Comparison of ENCODE assay signal across 27 cellular contexts in genomic region chr14:53037016-53037415, GRCh38.
"Had no signal": no experiment of that assay in that cellular context is flagged by ENCODE, and none has a peak within 500 bp of the region (broad histone marks: within the 10 kb centered on the region; RNA-seq: fewer than 3 reads in every experiment).

No MANE protein-coding gene starts in this region.

- H3K27ac ChIP-seq: colonic mucosa, epithelial cell of prostate, esophagus squamous epithelium, gastrocnemius medialis, heart right ventricle, left lung, lower lobe of right lung had no signal

- H3K4me3 ChIP-seq: colonic mucosa, esophagus squamous epithelium, gastrocnemius medialis, heart right ventricle, left lung, lower lobe of right lung, mucosa of descending colon had no signal

- DNase-seq: colonic mucosa; cortex of kidney; effector CD8-positive, alpha-beta T cell; effector memory CD8-positive, alpha-beta T cell; endodermal cell; erythroblast; esophagus squamous epithelium; foreskin fibroblast; foreskin melanocyte; gastrocnemius medialis; glutamatergic neuron; head of caudate nucleus; heart right ventricle; hippocampal formation; left cardiac atrium; left lung; left ventricle myocardium superior; lower lobe of right lung; mesenchymal stem cell; mucosa of descending colon; naive B cell; naive thymus-derived CD8-positive, alpha-beta T cell had no signal

- ATAC-seq: effector memory CD8-positive, alpha-beta T cell; esophagus mucosa; gastrocnemius medialis; heart right ventricle; left cardiac atrium; left lung; left ventricle myocardium superior; lower lobe of right lung; mucosa of descending colon; naive thymus-derived CD8-positive, alpha-beta T cell had no signal

- H3K9me3 ChIP-seq: colonic mucosa, esophagus squamous epithelium, gastrocnemius medialis, heart right ventricle, left lung, lower lobe of right lung, mucosa of descending colon had no signal

- FAIRE-seq: endometrium, islet of Langerhans, keratinocyte had no signal

- H3K27me3 ChIP-seq: colonic mucosa, esophagus squamous epithelium, gastrocnemius medialis, heart right ventricle, left lung had no signal

- H3K36me3 ChIP-seq: colonic mucosa, lower lobe of right lung had no signal

- H3K4me1 ChIP-seq: colonic mucosa, left lung had no signal
